In genomic region chrX:72029473-72030411, GRCh38 we compare ENCODE assay signal across 9 cellular contexts.
DNase-seq lines count a peak whose midpoint lies in the region; ATAC-seq and TF ChIP-seq lines count a peak whose summit lies in the region.
"Had no signal": no experiment of that assay in that cellular context is flagged by ENCODE, and none has a peak within 500 bp of the region (broad histone marks: within the 10 kb centered on the region; RNA-seq: fewer than 3 reads in every experiment).

No MANE protein-coding gene starts in this region.

- H3K27ac Mint-ChIP-seq in activated naive CD4-positive, alpha-beta T cell treated with anti-CD3 and anti-CD28 coated beads for 36 hours: no peak overlapping the region

- DNase-seq in ELR (ENCODE audit: low read depth) (peak; percentile 88), RWPE2 (ENCODE audit: low spot score) (no peak), foreskin fibroblast (peak; percentile 81 to 85), sciatic nerve (ENCODE audit: low spot score) (no peak), OCI-M1 (lab: John Stamatoyannopoulos, UW) (no peak), NCI-H2081 (lab: John Stamatoyannopoulos, UW) (no peak), NCI-H2107 treated with DMSO at 0.1 percent for 48 hours (lab: John Stamatoyannopoulos, UW; ENCODE audit: unreplicated experiment) (no peak)
- DNase-seq in activated naive CD4-positive, alpha-beta T cell treated with anti-CD3 and anti-CD28 coated beads for 36 hours: no peak
- DNase-seq: NCI-H1417 had no signal

- H3K4me3 ChIP-seq in RWPE2 (ENCODE audit: severe bottlenecking): no peak overlapping the region
- H3K4me3 ChIP-seq in foreskin fibroblast (ENCODE audit: low read depth in 1 of 2, low read length in 2 of 2): peak overlapping the region in 1 of 2 donors; percentile 11

- no peak overlapping the region for H3K4me3 Mint-ChIP-seq in activated naive CD4-positive, alpha-beta T cell treated with anti-CD3 and anti-CD28 coated beads for 36 hours

- CTCF ChIA-PET in activated naive CD4-positive, alpha-beta T cell treated with anti-CD3 and anti-CD28 coated beads for 36 hours (lab: Charles Lee): interaction anchor here (0.6 to 0.9 kb wide), 2 partner anchors 12 to 112 kb away, joined by 3 to 7 read pairs; no protein-coding TSS in a partner anchor

- H3K36me3 ChIP-seq in RWPE2 (ENCODE audit: low read depth): no peaks in the 10 kb centered on the region

- no peaks in the 10 kb centered on the region for H3K27me3 Mint-ChIP-seq in activated naive CD4-positive, alpha-beta T cell treated with anti-CD3 and anti-CD28 coated beads for 36 hours (ENCODE audit: low read depth)

- ATAC-seq in RWPE2 (ENCODE audit: low read depth): peak; percentile 91
- ATAC-seq in sciatic nerve: peak; percentile 43

- peak overlapping the region; percentile 73 for H3K27ac ChIP-seq in RWPE2 (ENCODE audit: poor library complexity, severe bottlenecking)

- TF ChIP-seq CTCF in RWPE2 (IDR thresholded peaks at IDR 0.05; ENCODE audit: poor library complexity, severe bottlenecking) (no peak), foreskin fibroblast (IDR thresholded peaks at IDR 0.05; ENCODE audit: low read depth, low read length) (no peak)

- no peaks in the 10 kb centered on the region for H3K27me3 ChIP-seq in RWPE2 (ENCODE audit: insufficient read depth, poor library complexity, severe bottlenecking)

- no peaks in the 10 kb centered on the region for H3K36me3 Mint-ChIP-seq in activated naive CD4-positive, alpha-beta T cell treated with anti-CD3 and anti-CD28 coated beads for 36 hours (ENCODE audit: low read depth)

- H3K4me1 ChIP-seq in RWPE2 (ENCODE audit: insufficient read depth, poor library complexity, severe bottlenecking): peaks cover 15% of the 10 kb centered on the region

- H3K9me3 Mint-ChIP-seq in activated naive CD4-positive, alpha-beta T cell treated with anti-CD3 and anti-CD28 coated beads for 36 hours: no peaks in the 10 kb centered on the region

- no peaks in the 10 kb centered on the region for H3K9me3 ChIP-seq in RWPE2 (ENCODE audit: severe bottlenecking)

- peaks cover 3% of the 10 kb centered on the region for H3K4me1 Mint-ChIP-seq in activated naive CD4-positive, alpha-beta T cell treated with anti-CD3 and anti-CD28 coated beads for 36 hours (ENCODE audit: low read depth)

- intact Hi-C loops in sciatic nerve (cut with DNase I): no loop called here
- intact Hi-C loops in activated naive CD4-positive, alpha-beta T cell treated with anti-CD3 and anti-CD28 coated beads for 36 hours (cut with micrococcal nuclease): no loop called here

Comparison
In these comparisons a context has a peak if more than half of its experiments do, and no peak if none do; other contexts are left out.
1. DNase-seq: peak in ELR (single experiment) and foreskin fibroblast (2 of 2); none in RWPE2 (single experiment), sciatic nerve (single experiment), OCI-M1 (single experiment), NCI-H2081 (0 of 2), activated naive CD4-positive, alpha-beta T cell treated with anti-CD3 and anti-CD28 coated beads for 36 hours (single experiment) and NCI-H2107 treated with DMSO at 0.1 percent for 48 hours (single experiment).